Comparison of ENCODE assay signal across 10 cellular contexts in the genomic region with DNA sequence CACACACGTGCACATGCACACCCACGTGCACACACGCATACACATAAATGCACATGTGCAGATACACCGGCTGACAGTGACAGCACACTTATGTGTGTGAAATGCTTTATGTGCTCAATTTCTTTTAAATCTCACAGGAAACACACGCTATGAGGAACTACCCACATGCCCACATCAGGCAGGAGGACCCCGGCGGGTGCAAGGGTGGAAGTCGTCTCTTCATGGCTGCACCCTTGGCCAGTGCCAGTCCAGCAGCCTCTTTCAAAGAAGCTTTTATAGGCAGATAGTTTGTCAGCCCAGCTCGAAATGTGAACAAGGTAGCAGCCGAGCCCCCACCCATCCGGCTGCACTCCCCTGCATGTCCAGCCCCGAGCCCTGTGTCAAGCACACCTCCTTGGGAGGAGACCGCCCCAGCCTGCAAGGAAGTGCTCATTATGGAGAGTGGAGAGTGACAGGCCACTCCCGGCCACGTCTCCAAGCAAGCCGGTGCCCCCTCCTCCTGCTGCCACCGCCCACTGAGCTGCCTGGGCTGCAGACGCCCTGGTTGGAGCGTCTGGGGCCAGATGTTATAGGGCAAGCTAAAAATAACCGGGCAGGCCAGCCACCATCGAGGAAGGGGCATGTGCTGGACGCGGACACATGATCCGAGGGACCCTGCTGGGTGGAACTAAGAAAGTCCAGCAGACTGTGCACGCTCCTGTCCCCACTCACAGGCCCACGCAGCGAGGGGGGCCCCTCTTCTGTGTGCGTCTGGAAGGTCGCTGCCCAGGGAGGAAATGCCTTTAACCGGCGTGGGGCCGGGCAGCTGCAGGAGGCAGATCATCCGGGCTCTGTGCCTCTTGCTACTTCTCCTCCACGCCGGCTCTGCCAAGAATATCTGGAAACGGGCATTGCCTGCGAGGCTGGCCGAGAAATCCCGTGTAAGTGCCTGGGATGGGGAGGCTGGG. TPM values are rescaled to one million over a fixed set of nuclear protein-coding genes. Genes with fewer than 3 reads are reported as not detected.
DNase-seq lines count a peak whose midpoint lies in the region; ATAC-seq and TF ChIP-seq lines count a peak whose summit lies in the region.
"Had no signal": no experiment of that assay in that cellular context is flagged by ENCODE, and none has a peak within 500 bp of the region (broad histone marks: within the 10 kb centered on the region; RNA-seq: fewer than 3 reads in every experiment).

A gene with protein sequence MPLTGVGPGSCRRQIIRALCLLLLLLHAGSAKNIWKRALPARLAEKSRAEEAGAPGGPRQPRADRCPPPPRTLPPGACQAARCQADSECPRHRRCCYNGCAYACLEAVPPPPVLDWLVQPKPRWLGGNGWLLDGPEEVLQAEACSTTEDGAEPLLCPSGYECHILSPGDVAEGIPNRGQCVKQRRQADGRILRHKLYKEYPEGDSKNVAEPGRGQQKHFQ (plus strand): TSS at position 683 of the 947 bp plus-strand sequence. CDS start 94 bp downstream, at position 777.

- H3K9me3 Mint-ChIP-seq in CD4-positive, alpha-beta T cell = no peaks in the 10 kb centered on the region

- no peak within 1 kb of the TSS for H3K27ac Mint-ChIP-seq in CD4-positive, alpha-beta T cell

- peak; percentile 51 for ATAC-seq in gastroesophageal sphincter
- no peak for ATAC-seq in CD4-positive, alpha-beta T cell (ENCODE audit: poor library complexity)

- peak in 1 of 2 donors; percentile 32 for TF ChIP-seq POLR2A in gastroesophageal sphincter (IDR thresholded peaks at IDR 0.05)

- 60 to 76% methylated on average over 7 of the region's 39 CpGs for WGBS in gastroesophageal sphincter (ENCODE audit: low coverage in 1 of 2), 2 donors

- no peak for TF ChIP-seq EP300 in gastroesophageal sphincter (IDR thresholded peaks at IDR 0.05)

- no peaks in the 10 kb centered on the region for H3K36me3 Mint-ChIP-seq in CD4-positive, alpha-beta T cell (ENCODE audit: low read depth)

- H3K4me1 ChIP-seq in gastroesophageal sphincter (peaks cover 0 to 72% (median 8%) of the 10 kb centered on the region in 3 donors), neuron (ENCODE audit: insufficient read depth, low read length) (peaks cover 14% of the 10 kb centered on the region)

- H3K27me3 ChIP-seq in gastroesophageal sphincter (peaks cover 25% of the 10 kb centered on the region), neuron (ENCODE audit: insufficient read depth, low read length) (no peaks in the 10 kb centered on the region)
- peaks cover 40% of the 10 kb centered on the region for H3K27me3 ChIP-seq in CD4-positive, alpha-beta T cell (ENCODE audit: control insufficient read depth, insufficient read depth, low read length)

- peak within 1 kb of the TSS; percentile 62 to 86 (median 80) for H3K27ac ChIP-seq in gastroesophageal sphincter
- no peak within 1 kb of the TSS for H3K27ac ChIP-seq in CD4-positive, alpha-beta T cell (ENCODE audit: low read depth, low read length)

- H3K4me3 Mint-ChIP-seq in CD4-positive, alpha-beta T cell = no peak within 1 kb of the TSS

- intact Hi-C loops in CD4-positive, alpha-beta T cell (cut with DNase I, micrococcal nuclease) = no loop called here

- peaks cover 59% of the 10 kb centered on the region for H3K27me3 Mint-ChIP-seq in CD4-positive, alpha-beta T cell

- POLR2A ChIA-PET in CD4-positive, alpha-beta T cell (lab: Charles Lee) = no interaction called here

- H3K9me3 ChIP-seq in gastroesophageal sphincter = no peaks in the 10 kb centered on the region
- no peaks in the 10 kb centered on the region for H3K9me3 ChIP-seq in neuron (ENCODE audit: low read length)
- H3K9me3 ChIP-seq in CD4-positive, alpha-beta T cell (ENCODE audit: control insufficient read depth, low read length) = no peaks in the 10 kb centered on the region

- H3K4me3 ChIP-seq in AG09309 (ENCODE audit: control insufficient read depth, low read depth, low read length) (peak within 1 kb of the TSS; percentile 18), gastroesophageal sphincter (peak within 1 kb of the TSS; percentile 23 to 42), neuron (ENCODE audit: low read length) (peak within 1 kb of the TSS; percentile 8)

- peaks cover 6% of the 10 kb centered on the region for H3K4me1 Mint-ChIP-seq in CD4-positive, alpha-beta T cell (ENCODE audit: low read depth)

- H3K36me3 ChIP-seq in gastroesophageal sphincter (no peaks in the 10 kb centered on the region), neuron (ENCODE audit: insufficient read depth, low read length) (no peaks in the 10 kb centered on the region)

- CTCF ChIA-PET in CD4-positive, alpha-beta T cell (lab: Charles Lee) = no interaction called here

- no peak for DNase-seq in AG09309 (ENCODE audit: low read depth)
- peak; percentile 7 for DNase-seq in OCI-M1 (lab: John Stamatoyannopoulos, UW)
- no peak for DNase-seq in SIG-M5 treated with dmso at 0.1 percent for 504 hours (lab: John Stamatoyannopoulos, UW; ENCODE audit: unreplicated experiment)
- DNase-seq in LoVo (ENCODE audit: low spot score) = no peak
- DNase-seq in NCI-H1092 (lab: John Stamatoyannopoulos, UW) = no peak
- no peak for DNase-seq in CD4-positive, alpha-beta T cell

- peak within 1 kb of the TSS; percentile 71 for H2AFZ ChIP-seq in neuron (ENCODE audit: low read depth, low read length)

- no peak for TF ChIP-seq CTCF in AG09309 (IDR thresholded peaks at IDR 0.05; ENCODE audit: control insufficient read depth, insufficient read depth, low read depth, low read length, missing control alignments)
- TF ChIP-seq CTCF in gastroesophageal sphincter (IDR thresholded peaks at IDR 0.05) = no peak
- TF ChIP-seq CTCF in CD4-positive, alpha-beta T cell (IDR thresholded peaks at IDR 0.05) = no peak

RNA-seq across cellular contexts. Expression of the gene that starts here (rescaled TPM):
- total RNA-seq in gastroesophageal sphincter = 10 to 100 TPM; 25.0 to 53.1 (median 38.2) TPM
- total RNA-seq in CD4-positive, alpha-beta T cell = not detected
- total RNA-seq: G401, RPMI7951 had no signal

Comparison
In these comparisons a context has a peak if more than half of its experiments do, and no peak if none do; other contexts are left out.
1. RNA of the gene that starts here (total RNA-seq): 25.0 to 53.1 TPM in gastroesophageal sphincter; not detected in CD4-positive, alpha-beta T cell; every median in the first group is over 10 times any median in the second.
2. Peak in every context shown above with its lines, with median percentiles within 50 percentile points of each other: H3K4me3 ChIP-seq.